In the genomic region with DNA sequence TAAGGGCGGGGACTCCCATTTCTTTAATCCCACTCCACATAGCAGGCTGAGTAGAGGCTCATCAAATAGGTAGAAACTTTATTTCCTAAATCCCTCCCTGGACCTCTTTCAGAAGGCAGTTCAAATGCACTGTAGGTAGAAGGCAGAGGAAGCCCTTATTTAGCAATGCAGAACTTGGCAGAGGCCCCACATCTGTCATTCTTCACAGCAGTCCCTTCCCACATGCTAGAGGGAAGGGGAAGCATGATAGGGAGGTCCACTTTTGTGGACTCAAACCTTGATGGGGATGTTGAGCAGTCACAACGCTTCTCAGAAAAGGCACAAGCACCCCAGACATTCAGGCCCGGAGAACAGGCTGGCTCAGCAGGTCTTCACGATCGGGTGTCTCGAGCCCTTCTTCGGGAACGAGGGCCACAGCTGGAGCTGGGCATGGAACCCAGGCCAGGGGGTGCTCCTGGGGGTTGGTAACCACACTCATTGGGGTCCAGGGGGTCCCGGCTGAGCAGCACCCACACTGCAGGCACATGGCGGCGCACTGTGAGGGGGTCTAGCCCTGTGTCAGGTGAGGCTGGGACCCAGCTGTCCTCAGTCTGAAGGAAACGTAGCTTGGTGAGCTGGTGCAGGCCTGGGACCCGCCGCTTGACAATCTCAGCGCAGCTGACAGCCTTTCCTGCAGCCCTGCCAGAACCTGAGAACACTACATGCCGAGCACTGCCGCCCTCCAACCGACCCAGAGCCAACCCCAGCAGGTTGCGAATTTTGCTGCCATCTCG, we compare ENCODE assay signal across 11 cellular contexts. TPM values are rescaled to one million over a fixed set of nuclear protein-coding genes. Genes with fewer than 3 reads are reported as not detected.
A peak's percentile ranks its signal among the peaks of the same experiment; 100 is the strongest.
DNase-seq lines count a peak whose midpoint lies in the region; ATAC-seq, FAIRE-seq and TF ChIP-seq lines count a peak whose summit lies in the region.
"Had no signal": no experiment of that assay in that cellular context is flagged by ENCODE, and none has a peak within 500 bp of the region (broad histone marks: within the 10 kb centered on the region; RNA-seq: fewer than 3 reads in every experiment).

No MANE protein-coding gene starts in this region.

- no peak for FAIRE-seq in bronchial epithelial cell (lab: Jason Lieb, UNC)

- H3K4me3 ChIP-seq in BLaER1 treated with 17β-estradiol and CSF1 and Interleukin-3, amounts not matched to agents 10 nM and 100 nM, result peak overlapping the region; percentile 71 to 88 (median 80)
- H3K4me3 ChIP-seq in bronchial epithelial cell (ENCODE audit: low read depth, low read length) (peak overlapping the region; percentile 83), muscle layer of colon (ENCODE audit: low read depth in 1 of 2, low read length in 2 of 2) (peak overlapping the region; percentile 70 to 76)

- H3K9me3 ChIP-seq in BLaER1 treated with 17β-estradiol and CSF1 and Interleukin-3, amounts not matched to agents 10 nM and 100 nM (replicated peaks in 1 of 11), result 0 out of 22 replicates have a peak, but pooled peaks cover 0 to 5% (median 0%) of the 10 kb centered on the region in 11 experiments
- H3K9me3 ChIP-seq in KOPT-K1 (ENCODE audit: insufficient read depth, low read length, poor library complexity, severe bottlenecking), result no peaks in the 10 kb centered on the region
- no peaks in the 10 kb centered on the region for H3K9me3 ChIP-seq in muscle layer of colon (ENCODE audit: low read length)

- no peaks in the 10 kb centered on the region for H4K20me1 ChIP-seq in BLaER1 treated with 17β-estradiol and CSF1 and Interleukin-3, amounts not matched to agents 10 nM and 100 nM

- ATAC-seq in GM18511 (IDR thresholded peaks at IDR 0.05; ENCODE audit: unreplicated experiment), result no peak
- ATAC-seq in HG03025 (IDR thresholded peaks at IDR 0.05; ENCODE audit: low FRiP score, unreplicated experiment), result no peak

- H3K27me3 ChIP-seq in BLaER1 treated with 17β-estradiol and CSF1 and Interleukin-3, amounts not matched to agents 10 nM and 100 nM, result no peaks in the 10 kb centered on the region
- H3K27me3 ChIP-seq in bronchial epithelial cell (ENCODE audit: control insufficient read depth, insufficient read depth, low read length) (no peaks in the 10 kb centered on the region), muscle layer of colon (ENCODE audit: control insufficient read depth in 1 of 2, insufficient read depth in 2 of 2, low read length in 2 of 2) (no peaks in the 10 kb centered on the region)

- peak overlapping the region; percentile 92 to 99 (median 97) for H3K4me2 ChIP-seq in BLaER1 treated with 17β-estradiol and CSF1 and Interleukin-3, amounts not matched to agents 10 nM and 100 nM

- peak overlapping the region in 9 of 11 experiments; percentile 89 to 96 (median 94); a peak in 14 of 22 replicates for H3K9ac ChIP-seq in BLaER1 treated with 17β-estradiol and CSF1 and Interleukin-3, amounts not matched to agents 10 nM and 100 nM
- H3K9ac ChIP-seq in muscle layer of colon (ENCODE audit: low read length), result no peak overlapping the region

- TF ChIP-seq CTCF in bronchial epithelial cell (IDR thresholded peaks at IDR 0.05; ENCODE audit: insufficient read depth, low read length, severe bottlenecking), result no peak
- TF ChIP-seq CTCF in GM13976 (IDR thresholded peaks at IDR 0.05; ENCODE audit: borderline replicate concordance, control extremely low read depth, extremely low read depth, insufficient read depth, missing control alignments), result no peak

- H3K4me1 ChIP-seq in BLaER1 treated with 17β-estradiol and CSF1 and Interleukin-3, amounts not matched to agents 10 nM and 100 nM, result peaks cover 19 to 29% (median 26%) of the 10 kb centered on the region in 10 experiments
- H3K4me1 ChIP-seq in muscle layer of colon (ENCODE audit: insufficient read depth, low read length), result peaks cover 24% of the 10 kb centered on the region

- H3K27ac ChIP-seq in BLaER1 treated with 17β-estradiol and CSF1 and Interleukin-3, amounts not matched to agents 10 nM and 100 nM, result peak overlapping the region in 5 of 11 experiments; percentile 93 to 97 (median 96); a peak in 7 of 22 replicates
- H3K27ac ChIP-seq in KOPT-K1 (ENCODE audit: low read depth, low read length, poor library complexity, severe bottlenecking), result peak overlapping the region; percentile 81
- peak overlapping the region; percentile 88 for H3K27ac ChIP-seq in muscle layer of colon (ENCODE audit: low read depth, low read length)

- in situ Hi-C loops in GM13976 (cut with MboI; ENCODE audit: low sequenced_read_pairs, unreplicated experiment), result no loop called here

- peaks cover 0 to 13% (median 5%) of the 10 kb centered on the region in 11 experiments; a peak in 7 of 22 replicates for H3K36me3 ChIP-seq in BLaER1 treated with 17β-estradiol and CSF1 and Interleukin-3, amounts not matched to agents 10 nM and 100 nM
- peaks cover 18% of the 10 kb centered on the region for H3K36me3 ChIP-seq in KOPT-K1 (ENCODE audit: insufficient read depth, low read length)
- H3K36me3 ChIP-seq in bronchial epithelial cell (ENCODE audit: control insufficient read depth, insufficient read depth, low read length), result no peaks in the 10 kb centered on the region
- peaks cover 17% of the 10 kb centered on the region for H3K36me3 ChIP-seq in muscle layer of colon (ENCODE audit: insufficient read depth, low read length)

- DNase-seq in bronchial epithelial cell (ENCODE audit: low read depth), result no peak
- no peak for DNase-seq in RPMI8226
- DNase-seq in GM13976 (ENCODE audit: low spot score), result no peak

RNA-seq across cellular contexts. Expression of a gene that starts 1.3 kb away (rescaled TPM):
- 45.8 and 49.3 TPM in 2 replicates for total RNA-seq in bronchial epithelial cell

RNA-seq across cellular contexts. Expression of a gene that starts 9.7 kb away (rescaled TPM):
- 57.1 and 73.4 TPM in 2 replicates for total RNA-seq in bronchial epithelial cell

RNA-seq across cellular contexts. Expression of a gene that starts 18.2 kb away (rescaled TPM):
- 0.26 TPM in 1 of 2 replicates, not detected in the other for total RNA-seq in bronchial epithelial cell
- total RNA-seq: temporal lobe had no signal

RNA-seq across cellular contexts. Expression of a gene that starts 21.1 kb away (rescaled TPM):
- not detected in 2 replicates for total RNA-seq in bronchial epithelial cell
- total RNA-seq: LHCN-M2, lung microvascular endothelial cell had no signal

RNA-seq across cellular contexts. Expression of a gene that starts 27.0 kb away (rescaled TPM):
- total RNA-seq in bronchial epithelial cell, result 62.5 and 74.8 TPM in 2 replicates
